Comparison of ENCODE assay signal across 10 cellular contexts in genomic region chr18:49359732-49360444, GRCh38.
A peak's percentile ranks its signal among the peaks of the same experiment; 100 is the strongest.
DNase-seq lines count a peak whose midpoint lies in the region; ATAC-seq and TF ChIP-seq lines count a peak whose summit lies in the region.
"Had no signal": no experiment of that assay in that cellular context is flagged by ENCODE, and none has a peak within 500 bp of the region (broad histone marks: within the 10 kb centered on the region; RNA-seq: fewer than 3 reads in every experiment).

No MANE protein-coding gene starts in this region.

- H3K4me1 ChIP-seq in OCI-LY1 (ENCODE audit: insufficient read depth, low read length, severe bottlenecking), result peaks cover 8% of the 10 kb centered on the region

- H3K4me2 ChIP-seq in OCI-LY1 (ENCODE audit: low read length), result no peak overlapping the region

- peaks cover 17% of the 10 kb centered on the region; the same call in 1 of the 2 replicates for H3K36me3 ChIP-seq in OCI-LY1 (ENCODE audit: insufficient read depth, low read length)

- H3K9me2 ChIP-seq in OCI-LY1 (ENCODE audit: low read depth, low read length), result no peaks in the 10 kb centered on the region

- TF ChIP-seq CTCF in OCI-LY1 (IDR thresholded peaks at IDR 0.05; ENCODE audit: low read length), result no peak

- ATAC-seq in GM21576 (IDR thresholded peaks at IDR 0.05; ENCODE audit: unreplicated experiment), result peak; percentile 50

- peak overlapping the region; percentile 4 for H3K27ac ChIP-seq in OCI-LY1 (ENCODE audit: low read depth, low read length, poor library complexity, severe bottlenecking)

- no peaks in the 10 kb centered on the region for H3K27me3 ChIP-seq in OCI-LY1 (ENCODE audit: insufficient read depth, low read length)

- no peak overlapping the region for H3K9ac ChIP-seq in OCI-LY1 (ENCODE audit: low read length)

- H3K9me3 ChIP-seq in OCI-LY1 (ENCODE audit: low read length), result no peaks in the 10 kb centered on the region

- no peaks in the 10 kb centered on the region for H3K79me2 ChIP-seq in OCI-LY1 (ENCODE audit: insufficient read depth, low read length)

- no peaks in the 10 kb centered on the region for H4K20me1 ChIP-seq in OCI-LY1 (ENCODE audit: insufficient read depth, low read length)

- no peaks in the 10 kb centered on the region for H3F3A ChIP-seq in OCI-LY1 (ENCODE audit: insufficient read depth, low read length)

- peak; percentile 32 for DNase-seq in ELR (ENCODE audit: low read depth)
- DNase-seq in kidney glomerular epithelial cell (lab: John Stamatoyannopoulos, UW), result peak; percentile 78
- no peak for DNase-seq in effector CD8-positive, alpha-beta T cell (lab: John Stamatoyannopoulos, UW)
- no peak for DNase-seq in cerebellar nuclear complex (lab: John Stamatoyannopoulos, UW)
- no peak for DNase-seq in LoVo (ENCODE audit: low spot score)
- no peak for DNase-seq in NCI-H146 treated with DMSO at 0.1 percent for 48 hours (lab: John Stamatoyannopoulos, UW; ENCODE audit: unreplicated experiment)
- DNase-seq: activated T-cell treated with anti-CD3 and anti-CD28 coated beads, Interleukin-2, amount 50 U/mL, for 4 hours; NCI-H510A had no signal

- no peak overlapping the region for H3K4me3 ChIP-seq in OCI-LY1 (ENCODE audit: low read depth, low read length, poor library complexity, severe bottlenecking)

- H2AFZ ChIP-seq in OCI-LY1 (ENCODE audit: low read length), result no peak overlapping the region

Comparison
In these comparisons a context has a peak if more than half of its experiments do, and no peak if none do; other contexts are left out.
1. DNase-seq: peak in ELR (single experiment) and kidney glomerular epithelial cell (single experiment); none in effector CD8-positive, alpha-beta T cell (single experiment), cerebellar nuclear complex (0 of 2), LoVo (single experiment) and NCI-H146 treated with DMSO at 0.1 percent for 48 hours (single experiment).